ENCODE assay signal across 29 cellular contexts in the genomic region with DNA sequence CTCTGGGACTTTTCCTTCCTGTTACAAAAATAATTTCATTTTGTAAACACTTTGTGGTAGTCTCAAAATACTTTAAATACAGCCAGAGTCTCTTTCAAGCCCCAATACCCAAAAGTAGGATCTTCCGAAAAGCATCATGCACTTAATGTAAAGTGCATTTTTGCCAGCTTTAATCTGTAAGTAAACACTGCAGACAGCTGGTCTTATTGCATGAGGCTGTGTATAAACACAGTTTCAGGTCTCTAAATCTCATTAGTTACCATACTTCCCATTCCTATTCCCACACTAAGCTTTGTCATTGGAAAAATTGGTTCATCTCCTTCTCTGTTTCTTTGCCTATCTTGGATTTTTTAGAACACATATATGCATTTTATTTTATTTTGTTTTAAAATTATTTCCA.
DNase-seq lines count a peak whose midpoint lies in the region; ATAC-seq and TF ChIP-seq lines count a peak whose summit lies in the region.
"Had no signal": no experiment of that assay in that cellular context is flagged by ENCODE, and none has a peak within 500 bp of the region (broad histone marks: within the 10 kb centered on the region; RNA-seq: fewer than 3 reads in every experiment).

No MANE protein-coding gene starts in this region.

- no peaks in the 10 kb centered on the region for H3K4me1 Mint-ChIP-seq in stimulated activated naive CD8-positive, alpha-beta T cell treated with anti-CD3 and anti-CD28 coated beads, Interleukin-15, amount 100 ng/mL, for 72 hours
- H3K4me1 Mint-ChIP-seq: activated CD8-positive, alpha-beta memory T cell treated with anti-CD3 and anti-CD28 coated beads, Interleukin-2, amount 10 ng/mL, durations not matched to agents 7 days and 5 days; activated naive CD8-positive, alpha-beta T cell treated with anti-CD3 and anti-CD28 coated beads, Interleukin-2, amount 10 ng/mL, durations not matched to agents 7 days and 5 days; stimulated activated memory B cell treated with anti-CD40 and anti-IgM and Interleukin-4, amounts not matched to agents 10 μg/mL and 1 μg/mL and 100 μg/mL, for 72 hours had no signal

- H3K4me1 ChIP-seq in SJCRH30 (peaks cover 14% of the 10 kb centered on the region; the same call in 1 of the 2 replicates), breast epithelium (no peaks in the 10 kb centered on the region), hepatocyte (ENCODE audit: insufficient read depth) (no peaks in the 10 kb centered on the region), tibial artery (no peaks in the 10 kb centered on the region)
- H3K4me1 ChIP-seq: suprapubic skin, upper lobe of right lung had no signal

- H3K27ac ChIP-seq in SJCRH30 (no peak overlapping the region), breast epithelium (no peak overlapping the region), hepatocyte (no peak overlapping the region), tibial artery (no peak overlapping the region)
- H3K27ac ChIP-seq: suprapubic skin, upper lobe of right lung had no signal

- no peak overlapping the region for H3K4me3 Mint-ChIP-seq in stimulated activated naive CD8-positive, alpha-beta T cell treated with anti-CD3 and anti-CD28 coated beads, Interleukin-15, amount 100 ng/mL, for 72 hours
- H3K4me3 Mint-ChIP-seq: activated CD8-positive, alpha-beta memory T cell treated with anti-CD3 and anti-CD28 coated beads, Interleukin-2, amount 10 ng/mL, durations not matched to agents 7 days and 5 days; activated naive CD8-positive, alpha-beta T cell treated with anti-CD3 and anti-CD28 coated beads, Interleukin-2, amount 10 ng/mL, durations not matched to agents 7 days and 5 days; activated T-cell treated with anti-CD3 and anti-CD28 coated beads, Interleukin-2, amount 50 U/mL, for 4 hours; CD8-positive, alpha-beta T cell; natural killer cell treated with Interleukin-12 subunit alpha and Interleukin-12 subunit beta and Interleukin-15 and Interleukin-18, amount 100 ng/mL, for 72 hours; stimulated activated memory B cell treated with anti-CD40 and anti-IgM and Interleukin-4, amounts not matched to agents 10 μg/mL and 1 μg/mL and 100 μg/mL, for 72 hours had no signal

- no peaks in the 10 kb centered on the region for H3K36me3 ChIP-seq in SJCRH30
- no peaks in the 10 kb centered on the region for H3K36me3 ChIP-seq in breast epithelium
- H3K36me3 ChIP-seq in hepatocyte (replicated peaks; ENCODE audit: insufficient read depth, low read depth): no peaks in the 10 kb centered on the region
- no peaks in the 10 kb centered on the region for H3K36me3 ChIP-seq in tibial artery
- H3K36me3 ChIP-seq: BE2C, suprapubic skin, upper lobe of right lung had no signal

- H3K4me2 ChIP-seq in hepatocyte: no peak overlapping the region

- no peaks in the 10 kb centered on the region for H3K79me2 ChIP-seq in hepatocyte

- no peaks in the 10 kb centered on the region for H3K27me3 ChIP-seq in SJCRH30
- H3K27me3 ChIP-seq in breast epithelium: no peaks in the 10 kb centered on the region
- no peaks in the 10 kb centered on the region for H3K27me3 ChIP-seq in hepatocyte
- H3K27me3 ChIP-seq in tibial artery: no peaks in the 10 kb centered on the region
- H3K27me3 ChIP-seq: BE2C, suprapubic skin, upper lobe of right lung had no signal

- peaks cover 14 to 22% of the 10 kb centered on the region in 2 donors for H3K9me3 Mint-ChIP-seq in stimulated activated naive CD8-positive, alpha-beta T cell treated with anti-CD3 and anti-CD28 coated beads, Interleukin-15, amount 100 ng/mL, for 72 hours

- H3K9me3 ChIP-seq in SJCRH30 (replicated peaks): no peaks in the 10 kb centered on the region
- peaks cover 4 to 9% of the 10 kb centered on the region in 2 donors for H3K9me3 ChIP-seq in breast epithelium
- no peaks in the 10 kb centered on the region for H3K9me3 ChIP-seq in hepatocyte (ENCODE audit: low read depth)
- H3K9me3 ChIP-seq in tibial artery: no peaks in the 10 kb centered on the region
- H3K9me3 ChIP-seq: BE2C, suprapubic skin, upper lobe of right lung had no signal

- H2AFZ ChIP-seq in hepatocyte: no peak overlapping the region

- 83% methylated on average over 1 of the region's 1 CpG for WGBS in hepatocyte (ENCODE audit: low lambda C conversion rate, missing lambda C conversion rate)

- DNase-seq in DMS53 treated with DMSO at 0.1 percent for 48 hours (lab: John Stamatoyannopoulos, UW; ENCODE audit: unreplicated experiment): peak; percentile 81
- DNase-seq in NCI-H1694 (lab: John Stamatoyannopoulos, UW): peak; percentile 54
- DNase-seq in NCI-H69 (lab: John Stamatoyannopoulos, UW): peak; percentile 59
- peak; percentile 14 to 57 for DNase-seq in SJCRH30
- DNase-seq in breast epithelium (ENCODE audit: low spot score in 2 of 2): no peak
- DNase-seq in hepatocyte (ENCODE audit: low spot score): no peak
- DNase-seq in stimulated activated naive CD8-positive, alpha-beta T cell treated with anti-CD3 and anti-CD28 coated beads, Interleukin-15, amount 100 ng/mL, for 72 hours: no peak
- DNase-seq in tibial artery: no peak
- DNase-seq: activated CD4-positive, alpha-beta T cell treated with anti-CD3 and anti-CD28 coated beads, Interleukin-2, amount 50 U/mL, for 4 hours; activated CD8-positive, alpha-beta memory T cell treated with anti-CD3 and anti-CD28 coated beads, Interleukin-2, amount 10 ng/mL, durations not matched to agents 7 days and 5 days; activated gamma-delta T cell; activated naive CD8-positive, alpha-beta T cell treated with anti-CD3 and anti-CD28 coated beads, Interleukin-2, amount 10 ng/mL, durations not matched to agents 7 days and 5 days; activated T-cell treated with anti-CD3 and anti-CD28 coated beads, Interleukin-2, amount 50 U/mL, for 4 hours; aorta; BE2C; CD8-positive, alpha-beta T cell; DMS79; GDM1; H7; hypothalamus; left cardiac atrium; mammary epithelial cell; NCI-H2107; NCI-H774; upper lobe of right lung had no signal

- H3K9me2 ChIP-seq in hepatocyte (replicated peaks; ENCODE audit: insufficient read depth): no peaks in the 10 kb centered on the region

- no peak for TF ChIP-seq POLR2A in breast epithelium (IDR thresholded peaks at IDR 0.05)

- no peak for TF ChIP-seq CTCF in breast epithelium (IDR thresholded peaks at IDR 0.05)
- no peak for TF ChIP-seq CTCF in hepatocyte (IDR thresholded peaks at IDR 0.05; ENCODE audit: poor library complexity)
- no peak for TF ChIP-seq CTCF in tibial artery (IDR thresholded peaks at IDR 0.05)

- no peak for ATAC-seq in stimulated activated naive CD8-positive, alpha-beta T cell treated with anti-CD3 and anti-CD28 coated beads, Interleukin-15, amount 100 ng/mL, for 72 hours
- ATAC-seq: activated CD4-positive, CD25-positive, alpha-beta regulatory T cell treated with anti-CD3 and anti-CD28 coated beads, Interleukin-2, amount 50 U/mL, for 24 hours; activated CD8-positive, alpha-beta memory T cell treated with anti-CD3 and anti-CD28 coated beads, Interleukin-2, amount 10 ng/mL, durations not matched to agents 7 days and 5 days; activated T-cell treated with anti-CD3 and anti-CD28 coated beads, Interleukin-2, amount 50 U/mL, for 4 hours; CD8-positive, alpha-beta T cell; left cardiac atrium; natural killer cell treated with Interleukin-12 subunit alpha and Interleukin-12 subunit beta and Interleukin-15 and Interleukin-18, amount 100 ng/mL, for 72 hours; stimulated activated memory B cell treated with anti-CD40 and anti-IgM and Interleukin-4, amounts not matched to agents 10 μg/mL and 1 μg/mL and 100 μg/mL, for 72 hours; upper lobe of right lung had no signal

- no peaks in the 10 kb centered on the region for H3K27me3 Mint-ChIP-seq in stimulated activated naive CD8-positive, alpha-beta T cell treated with anti-CD3 and anti-CD28 coated beads, Interleukin-15, amount 100 ng/mL, for 72 hours
- H3K27me3 Mint-ChIP-seq: activated CD8-positive, alpha-beta memory T cell treated with anti-CD3 and anti-CD28 coated beads, Interleukin-2, amount 10 ng/mL, durations not matched to agents 7 days and 5 days; natural killer cell treated with Interleukin-12 subunit alpha and Interleukin-12 subunit beta and Interleukin-15 and Interleukin-18, amount 100 ng/mL, for 72 hours; stimulated activated memory B cell treated with anti-CD40 and anti-IgM and Interleukin-4, amounts not matched to agents 10 μg/mL and 1 μg/mL and 100 μg/mL, for 72 hours had no signal

- H3K27ac Mint-ChIP-seq in stimulated activated naive CD8-positive, alpha-beta T cell treated with anti-CD3 and anti-CD28 coated beads, Interleukin-15, amount 100 ng/mL, for 72 hours: no peak overlapping the region
- H3K27ac Mint-ChIP-seq: activated CD8-positive, alpha-beta memory T cell treated with anti-CD3 and anti-CD28 coated beads, Interleukin-2, amount 10 ng/mL, durations not matched to agents 7 days and 5 days; activated naive CD8-positive, alpha-beta T cell treated with anti-CD3 and anti-CD28 coated beads, Interleukin-2, amount 10 ng/mL, durations not matched to agents 7 days and 5 days; CD8-positive, alpha-beta T cell; natural killer cell treated with Interleukin-12 subunit alpha and Interleukin-12 subunit beta and Interleukin-15 and Interleukin-18, amount 100 ng/mL, for 72 hours; stimulated activated memory B cell treated with anti-CD40 and anti-IgM and Interleukin-4, amounts not matched to agents 10 μg/mL and 1 μg/mL and 100 μg/mL, for 72 hours had no signal

- H3K4me3 ChIP-seq in SJCRH30: no peak overlapping the region
- H3K4me3 ChIP-seq in breast epithelium: no peak overlapping the region
- H3K4me3 ChIP-seq in hepatocyte: no peak overlapping the region
- no peak overlapping the region for H3K4me3 ChIP-seq in tibial artery
- H3K4me3 ChIP-seq: suprapubic skin, upper lobe of right lung had no signal

- H4K20me1 ChIP-seq in hepatocyte (ENCODE audit: insufficient read depth, poor library complexity, severe bottlenecking): no peaks in the 10 kb centered on the region

- intact Hi-C loops in breast epithelium (cut with DNase I; ENCODE audit: low total_unique reads) (no loop called here), tibial artery (cut with DNase I; ENCODE audit: low total_unique reads) (no loop called here)

Comparison
In these comparisons a context has a peak if more than half of its experiments do, and no peak if none do; other contexts are left out.
1. DNase-seq: peak in DMS53 treated with DMSO at 0.1 percent for 48 hours (single experiment), NCI-H1694 (single experiment), NCI-H69 (single experiment) and SJCRH30 (2 of 2); none in breast epithelium (0 of 2), hepatocyte (single experiment), stimulated activated naive CD8-positive, alpha-beta T cell treated with anti-CD3 and anti-CD28 coated beads, Interleukin-15, amount 100 ng/mL, for 72 hours (0 of 2) and tibial artery (0 of 2).